ENCODE assay signal across 14 cellular contexts in genomic region chr16:50308237-50308965, GRCh38. TPM values are rescaled to one million over a fixed set of nuclear protein-coding genes. Genes with fewer than 3 reads are reported as not detected.
DNase-seq lines count a peak whose midpoint lies in the region; ATAC-seq and TF ChIP-seq lines count a peak whose summit lies in the region.
"Had no signal": no experiment of that assay in that cellular context is flagged by ENCODE, and none has a peak within 500 bp of the region (broad histone marks: within the 10 kb centered on the region; RNA-seq: fewer than 3 reads in every experiment).

No MANE protein-coding gene starts in this region.

- H3K27ac Mint-ChIP-seq in activated B cell treated with CpG ODN at 0.5 μM for 24 hours (no peak overlapping the region), memory B cell (peak overlapping the region; percentile 11)

- DNase-seq in right atrium auricular region (ENCODE audit: low spot score) (peak; percentile 52), left ventricle myocardium superior (no peak), activated B cell treated with CpG ODN at 0.5 μM for 24 hours (peak; percentile 11), memory B cell (ENCODE audit: low spot score in 2 of 2) (no peak), vagina (ENCODE audit: extremely low spot score in 2 of 2) (peak; percentile 79 to 93), RKO (ENCODE audit: low spot score) (no peak)
- DNase-seq: activated CD4-positive, alpha-beta T cell treated with anti-CD3 and anti-CD28 coated beads, Interleukin-2, amount 50 U/mL, for 48 hours; NCI-H1694; NCI-H748 treated with DMSO at 0.1 percent for 48 hours; stimulated activated CD4-positive, alpha-beta T cell treated with anti-CD3 and anti-CD28 coated beads, Interleukin-1b, Interleukin-23, amount 100 ng/mL, for 48 hours; T-helper 9 cell had no signal

- no peak overlapping the region for H3K4me3 Mint-ChIP-seq in activated B cell treated with CpG ODN at 0.5 μM for 24 hours
- no peak overlapping the region for H3K4me3 Mint-ChIP-seq in memory B cell
- H3K4me3 Mint-ChIP-seq: B cell had no signal

- no peaks in the 10 kb centered on the region for H3K9me3 Mint-ChIP-seq in activated B cell treated with CpG ODN at 0.5 μM for 24 hours
- no peaks in the 10 kb centered on the region for H3K9me3 Mint-ChIP-seq in memory B cell

- CTCF ChIA-PET in activated B cell treated with CpG ODN at 0.5 μM for 24 hours (lab: Charles Lee) = no interaction called here

- peaks cover 12% of the 10 kb centered on the region for H3K36me3 ChIP-seq in right atrium auricular region
- H3K36me3 ChIP-seq in vagina = peaks cover 0 to 11% of the 10 kb centered on the region in 2 donors

- no peak overlapping the region for H3K4me3 ChIP-seq in right atrium auricular region
- no peak overlapping the region for H3K4me3 ChIP-seq in vagina

- POLR2A ChIA-PET in activated B cell treated with CpG ODN at 0.5 μM for 24 hours (lab: Charles Lee) = interaction anchor here (0.7 to 1.2 kb wide), 2 partner anchors 40 to 60 kb away, joined by 6 to 10 read pairs; partner anchors contain the start of gene BRD7

- H3K27me3 Mint-ChIP-seq in activated B cell treated with CpG ODN at 0.5 μM for 24 hours (no peaks in the 10 kb centered on the region), memory B cell (no peaks in the 10 kb centered on the region)
- H3K27me3 Mint-ChIP-seq: B cell had no signal

- H3K27me3 ChIP-seq in right atrium auricular region (no peaks in the 10 kb centered on the region), vagina (no peaks in the 10 kb centered on the region)

- H3K9me3 ChIP-seq in right atrium auricular region (no peaks in the 10 kb centered on the region), vagina (no peaks in the 10 kb centered on the region)

- intact Hi-C loops in left ventricle myocardium superior (cut with micrococcal nuclease) (no loop called here), activated B cell treated with CpG ODN at 0.5 μM for 24 hours (cut with micrococcal nuclease) (no loop called here), vagina (cut with DNase I) (no loop called here)

- peaks cover 66% of the 10 kb centered on the region for H3K36me3 Mint-ChIP-seq in activated B cell treated with CpG ODN at 0.5 μM for 24 hours (ENCODE audit: low read depth)
- peaks cover 17% of the 10 kb centered on the region for H3K36me3 Mint-ChIP-seq in memory B cell

- H3K27ac ChIP-seq in right atrium auricular region (no peak overlapping the region), vagina (no peak overlapping the region)

- no peak for ATAC-seq in left ventricle myocardium superior
- ATAC-seq in activated B cell treated with CpG ODN at 0.5 μM for 24 hours (ENCODE audit: low read depth) = no peak
- ATAC-seq in memory B cell (ENCODE audit: low read depth) = no peak
- ATAC-seq in HG03039 (IDR thresholded peaks at IDR 0.05; ENCODE audit: unreplicated experiment) = no peak
- no peak for ATAC-seq in HG02852 (IDR thresholded peaks at IDR 0.05; ENCODE audit: unreplicated experiment)

- H3K4me1 ChIP-seq in right atrium auricular region = peaks cover 0 to 8% of the 10 kb centered on the region in 2 donors
- no peaks in the 10 kb centered on the region for H3K4me1 ChIP-seq in vagina

- no peak for TF ChIP-seq POLR2A in vagina (IDR thresholded peaks at IDR 0.05)

- no peak for TF ChIP-seq CTCF in right atrium auricular region (IDR thresholded peaks at IDR 0.05)
- no peak for TF ChIP-seq CTCF in activated B cell treated with CpG ODN at 0.5 μM for 24 hours (IDR thresholded peaks at IDR 0.05)
- TF ChIP-seq CTCF in vagina (IDR thresholded peaks at IDR 0.05) = no peak

- H3K4me1 Mint-ChIP-seq in activated B cell treated with CpG ODN at 0.5 μM for 24 hours (peaks cover 4% of the 10 kb centered on the region), memory B cell (peaks cover under 1% of the 10 kb centered on the region)

RNA-seq across cellular contexts. Expression of gene ADCY7, which starts 42.0 kb away (rescaled TPM):
- total RNA-seq in right atrium auricular region = 10 to 100 TPM in 1 of 2 donors, 1 to 10 TPM in 1; 8.5 to 17.1 TPM
- total RNA-seq in left ventricle myocardium superior = 8.3 TPM
- 109 and 128 TPM in 2 replicates for total RNA-seq in activated B cell treated with CpG ODN at 0.5 μM for 24 hours
- 18.9 TPM for total RNA-seq in vagina

Comparison
In these comparisons a context has a peak if more than half of its experiments do, and no peak if none do; other contexts are left out.
1. DNase-seq: peak in right atrium auricular region (single experiment), activated B cell treated with CpG ODN at 0.5 μM for 24 hours (single experiment) and vagina (2 of 2); none in left ventricle myocardium superior (single experiment), memory B cell (0 of 2) and RKO (single experiment).